In genomic region chrX:107716816-107717700, GRCh38 we compare ENCODE assay signal across 7 cellular contexts. TPM values are rescaled to one million over a fixed set of nuclear protein-coding genes. Genes with fewer than 3 reads are reported as not detected.
DNase-seq lines count a peak whose midpoint lies in the region; ATAC-seq, FAIRE-seq and TF ChIP-seq lines count a peak whose summit lies in the region.

No MANE protein-coding gene starts in this region.

- FAIRE-seq in GM18507 (lab: Jason Lieb, UNC), result peak; percentile 99

- peak overlapping the region; percentile 35 to 53 for H3K9ac ChIP-seq in liver (ENCODE audit: low read depth in 1 of 2, low read length in 2 of 2)

- H3K36me3 ChIP-seq in liver (ENCODE audit: control insufficient read depth in 4 of 4, insufficient read depth in 3 of 4, low read depth in 1 of 4, low read length in 3 of 4), result peaks cover 3 to 17% (median 8%) of the 10 kb centered on the region in 4 donors

- H3K9me3 ChIP-seq in liver (ENCODE audit: control insufficient read depth in 4 of 4, low read length in 3 of 4), result no peaks in the 10 kb centered on the region

- peak; percentile 28 to 38 for TF ChIP-seq RAD21 in liver (IDR thresholded peaks at IDR 0.05)

- H3K27me3 ChIP-seq in liver (ENCODE audit: control insufficient read depth in 4 of 4, insufficient read depth in 4 of 4, low read length in 3 of 4), result no peaks in the 10 kb centered on the region

- no peak for DNase-seq in GM18507 (ENCODE audit: extremely low spot score, insufficient read length, low read depth)
- DNase-seq in NCI-H1694 treated with DMSO at 0.1 percent for 48 hours (lab: John Stamatoyannopoulos, UW), result peak; percentile 17
- DNase-seq in activated CD4-positive, alpha-beta T cell treated with anti-CD3 and anti-CD28 coated beads, Interleukin-2, amount 50 U/mL, for 1 hour, result peak; percentile 85
- peak; percentile 78 for DNase-seq in dedifferentiated amniotic fluid mesenchymal stem cell (ENCODE audit: extremely low spot score)
- DNase-seq in stimulated activated CD4-positive, alpha-beta T cell treated with anti-CD3 and anti-CD28 coated beads, Interleukin-4, amount 100 ng/mL, for 24 hours, result peak; percentile 82

- no peak for TF ChIP-seq CTCF in liver (IDR thresholded peaks at IDR 0.05; ENCODE audit: low read depth, low read length, missing input control)

- H3K27ac ChIP-seq in liver (ENCODE audit: low read depth in 1 of 2, low read length in 2 of 2), result peak overlapping the region; percentile 76 to 84

- ATAC-seq in HG02610 (IDR thresholded peaks at IDR 0.05; ENCODE audit: unreplicated experiment), result peak; percentile 87

- 19% methylated on average over 29 of the region's 29 CpGs for WGBS in liver

- peak overlapping the region; percentile 27 to 78 (median 69) for H3K4me3 ChIP-seq in liver (ENCODE audit: low read depth in 1 of 3, low read length in 3 of 3)

- peaks cover 6 to 16% (median 11%) of the 10 kb centered on the region in 4 donors for H3K4me1 ChIP-seq in liver (ENCODE audit: control insufficient read depth in 4 of 4, insufficient read depth in 4 of 4, low read length in 3 of 4)

TF ChIP-seq in liver, 16 proteins besides CTCF, POLR2A, EP300 and RAD21:
- no peak for TF ChIP-seq FOXA2 (IDR thresholded peaks at IDR 0.05)
- TF ChIP-seq HNF4G (IDR thresholded peaks at IDR 0.05), result no peak
- TF ChIP-seq YY1 (IDR thresholded peaks at IDR 0.05), result peak; percentile 63
- TF ChIP-seq NR2F2 (IDR thresholded peaks at IDR 0.05), result no peak
- TF ChIP-seq ZBTB33 (IDR thresholded peaks at IDR 0.05), result no peak
- no peak for TF ChIP-seq EGR1 (IDR thresholded peaks at IDR 0.05; ENCODE audit: low read depth in 2 of 2)
- no peak for TF ChIP-seq ATF3 (IDR thresholded peaks at IDR 0.05)
- TF ChIP-seq SP1 (IDR thresholded peaks at IDR 0.05), result peak; percentile 74
- peak; percentile 17 to 27 for TF ChIP-seq HNF4A (conservative IDR thresholded peaks at IDR 0.05)
- TF ChIP-seq GABPA (IDR thresholded peaks at IDR 0.05 in 1 of 2, conservative IDR thresholded peaks at IDR 0.05 in 1 of 2), result no peak
- TF ChIP-seq RXRA (IDR thresholded peaks at IDR 0.05), result peak; percentile 49 to 59
- peak; percentile 33 for TF ChIP-seq MAX (IDR thresholded peaks at IDR 0.05)
- peak; percentile 14 to 16 for TF ChIP-seq JUND (IDR thresholded peaks at IDR 0.05)
- TF ChIP-seq TAF1 (conservative IDR thresholded peaks at IDR 0.05), result peak; percentile 96
- TF ChIP-seq, protein P1, sequence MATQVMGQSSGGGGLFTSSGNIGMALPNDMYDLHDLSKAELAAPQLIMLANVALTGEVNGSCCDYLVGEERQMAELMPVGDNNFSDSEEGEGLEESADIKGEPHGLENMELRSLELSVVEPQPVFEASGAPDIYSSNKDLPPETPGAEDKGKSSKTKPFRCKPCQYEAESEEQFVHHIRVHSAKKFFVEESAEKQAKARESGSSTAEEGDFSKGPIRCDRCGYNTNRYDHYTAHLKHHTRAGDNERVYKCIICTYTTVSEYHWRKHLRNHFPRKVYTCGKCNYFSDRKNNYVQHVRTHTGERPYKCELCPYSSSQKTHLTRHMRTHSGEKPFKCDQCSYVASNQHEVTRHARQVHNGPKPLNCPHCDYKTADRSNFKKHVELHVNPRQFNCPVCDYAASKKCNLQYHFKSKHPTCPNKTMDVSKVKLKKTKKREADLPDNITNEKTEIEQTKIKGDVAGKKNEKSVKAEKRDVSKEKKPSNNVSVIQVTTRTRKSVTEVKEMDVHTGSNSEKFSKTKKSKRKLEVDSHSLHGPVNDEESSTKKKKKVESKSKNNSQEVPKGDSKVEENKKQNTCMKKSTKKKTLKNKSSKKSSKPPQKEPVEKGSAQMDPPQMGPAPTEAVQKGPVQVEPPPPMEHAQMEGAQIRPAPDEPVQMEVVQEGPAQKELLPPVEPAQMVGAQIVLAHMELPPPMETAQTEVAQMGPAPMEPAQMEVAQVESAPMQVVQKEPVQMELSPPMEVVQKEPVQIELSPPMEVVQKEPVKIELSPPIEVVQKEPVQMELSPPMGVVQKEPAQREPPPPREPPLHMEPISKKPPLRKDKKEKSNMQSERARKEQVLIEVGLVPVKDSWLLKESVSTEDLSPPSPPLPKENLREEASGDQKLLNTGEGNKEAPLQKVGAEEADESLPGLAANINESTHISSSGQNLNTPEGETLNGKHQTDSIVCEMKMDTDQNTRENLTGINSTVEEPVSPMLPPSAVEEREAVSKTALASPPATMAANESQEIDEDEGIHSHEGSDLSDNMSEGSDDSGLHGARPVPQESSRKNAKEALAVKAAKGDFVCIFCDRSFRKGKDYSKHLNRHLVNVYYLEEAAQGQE (IDR thresholded peaks at IDR 0.05), result peak; percentile 60
- TF ChIP-seq FOXA1 (IDR thresholded peaks at IDR 0.05), result no peak

RNA-seq across cellular contexts. Expression of gene TSC22D3, which starts 58.5 kb away (rescaled TPM):
- total RNA-seq in liver, result 10 to 100 TPM; 10.5 to 66.2 TPM
- polyA plus RNA-seq in liver, result 100 to 1,000 TPM in 1 of 2 donors, 10 to 100 TPM in 1; 30.1 to 128 TPM
